26 cellular contexts compared by ENCODE assay signal in the genomic region with DNA sequence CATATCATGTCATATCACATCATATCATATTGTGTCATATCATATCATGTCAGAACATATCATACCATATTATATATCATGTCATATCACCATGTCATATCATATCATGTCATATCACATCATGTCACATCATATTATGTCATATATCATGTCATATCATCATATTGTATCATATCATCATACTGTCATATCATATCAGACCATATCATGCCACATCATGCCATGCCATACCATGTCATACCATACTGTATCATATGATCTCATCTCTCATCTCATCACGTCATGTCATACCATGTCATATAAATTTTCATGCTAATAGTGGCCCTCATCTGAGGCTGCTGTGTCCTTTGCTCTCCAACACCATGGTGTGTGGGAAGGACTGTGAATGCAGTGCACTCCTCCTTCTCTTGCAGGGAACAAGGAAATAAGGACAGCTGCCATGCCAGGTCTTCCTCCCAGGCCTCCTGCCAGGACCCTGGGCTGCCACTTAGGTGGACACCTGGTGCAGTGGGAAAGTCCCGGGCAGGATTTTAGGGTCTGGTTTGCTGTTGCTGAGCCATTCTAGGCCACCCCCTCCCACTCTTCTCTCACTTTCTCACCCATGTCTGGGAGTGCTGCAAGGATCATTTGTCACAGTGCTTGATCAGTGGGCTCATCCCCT.
DNase-seq lines count a peak whose midpoint lies in the region; ATAC-seq, FAIRE-seq and TF ChIP-seq lines count a peak whose summit lies in the region.
"Had no signal": no experiment of that assay in that cellular context is flagged by ENCODE, and none has a peak within 500 bp of the region (broad histone marks: within the 10 kb centered on the region; RNA-seq: fewer than 3 reads in every experiment).

No MANE protein-coding gene starts in this region.

- 4% methylated on average over 1 of the region's 2 CpGs for WGBS in HepG2 (ENCODE audit: low lambda C conversion rate)
- WGBS in right lobe of liver (ENCODE audit: insufficient coverage, low coverage, low lambda C conversion rate, missing lambda C conversion rate) = 76% methylated on average over 2 of the region's 2 CpGs
- 85 to 94% (median 91%) methylated on average over 2 of the region's 2 CpGs for WGBS in stomach, 5 donors

- TF ChIP-seq CTCF in HepG2 (CRISPR knock-in tag; IDR thresholded peaks at IDR 0.05) (no peak), right lobe of liver (IDR thresholded peaks at IDR 0.05) (no peak), HEK293 (tag by site-specific recombination; IDR thresholded peaks at IDR 0.05) (no peak), glutamatergic neuron (IDR thresholded peaks at IDR 0.05; ENCODE audit: partially characterized antibody, unreplicated experiment) (no peak), stomach (IDR thresholded peaks at IDR 0.05) (no peak), colonic mucosa (IDR thresholded peaks at IDR 0.05) (no peak)

- H3K36me3 ChIP-seq in HepG2 (replicated peaks in 1 of 2; ENCODE audit: control insufficient read depth in 1 of 2, insufficient read depth in 2 of 2, low read length in 2 of 2) (no peaks in the 10 kb centered on the region), right lobe of liver (no peaks in the 10 kb centered on the region), HEK293 (ENCODE audit: control insufficient read depth in 2 of 2, insufficient read depth in 1 of 2, low read length in 2 of 2) (no peaks in the 10 kb centered on the region), stomach (no peaks in the 10 kb centered on the region), colonic mucosa (no peaks in the 10 kb centered on the region)

- H3K27me3 Mint-ChIP-seq in glutamatergic neuron (ENCODE audit: unreplicated experiment) = peaks cover 4% of the 10 kb centered on the region
- H3K27me3 Mint-ChIP-seq: B cell; CD4-positive, CD25-positive, alpha-beta regulatory T cell; T-helper 17 cell had no signal

- no peak overlapping the region for H2AFZ ChIP-seq in HepG2 (ENCODE audit: low read length)

- H3K27ac Mint-ChIP-seq in glutamatergic neuron (ENCODE audit: unreplicated experiment) = peak overlapping the region; percentile 35
- H3K27ac Mint-ChIP-seq: B cell; CD4-positive, CD25-positive, alpha-beta regulatory T cell; T-helper 17 cell had no signal

- no TSS peak for BruUV-seq in HepG2 (replicated peaks; lab: Mats Ljungman, UMichigan)

- H3K4me2 ChIP-seq in HepG2 (ENCODE audit: low read depth, low read length) = no peak overlapping the region

- no peaks in the 10 kb centered on the region for H3K9me3 ChIP-seq in HepG2 (ENCODE audit: low read length)
- no peaks in the 10 kb centered on the region for H3K9me3 ChIP-seq in right lobe of liver
- no peaks in the 10 kb centered on the region for H3K9me3 ChIP-seq in HEK293 (ENCODE audit: control insufficient read depth, insufficient read depth, low read depth, low read length)
- no peaks in the 10 kb centered on the region for H3K9me3 ChIP-seq in stomach
- no peaks in the 10 kb centered on the region for H3K9me3 ChIP-seq in colonic mucosa

- no peak for TF ChIP-seq EP300 in HepG2 (IDR thresholded peaks at IDR 0.05; ENCODE audit: low read depth in 2 of 2, low read length in 2 of 2)
- TF ChIP-seq EP300 in HepG2 (CRISPR knock-in tag; IDR thresholded peaks at IDR 0.05; ENCODE audit: borderline replicate concordance) = no peak
- TF ChIP-seq EP300 in stomach (IDR thresholded peaks at IDR 0.05) = no peak

- no peaks in the 10 kb centered on the region for H4K20me1 ChIP-seq in HepG2 (ENCODE audit: insufficient read depth, low read length)

- no peak for TF ChIP-seq POLR2A in HepG2 (IDR thresholded peaks at IDR 0.05; ENCODE audit: insufficient read depth in 1 of 2, low read depth in 2 of 2, low read length in 2 of 2)
- TF ChIP-seq POLR2A in right lobe of liver (IDR thresholded peaks at IDR 0.05) = no peak
- no peak for TF ChIP-seq POLR2A in stomach (IDR thresholded peaks at IDR 0.05)

- H3K27me3 ChIP-seq in HepG2 (ENCODE audit: control insufficient read depth in 1 of 2, insufficient read depth in 2 of 2, low read length in 2 of 2) (no peaks in the 10 kb centered on the region; a peak in 1 of 5 replicates), right lobe of liver (no peaks in the 10 kb centered on the region), stomach (no peaks in the 10 kb centered on the region), colonic mucosa (no peaks in the 10 kb centered on the region)

- no peaks in the 10 kb centered on the region for H3K79me2 ChIP-seq in HepG2 (ENCODE audit: insufficient read depth, low read length)

- H3K9me3 Mint-ChIP-seq in glutamatergic neuron (ENCODE audit: unreplicated experiment) = peaks cover 1% of the 10 kb centered on the region

- no peak for FAIRE-seq in HepG2 (lab: Jason Lieb, UNC)
- FAIRE-seq: GM19239 had no signal

- DNase-seq in HepG2 (ENCODE audit: low spot score) (no peak), right lobe of liver (no peak), glutamatergic neuron (no peak), stomach (no peak), NCI-H128 (lab: John Stamatoyannopoulos, UW; ENCODE audit: unreplicated experiment) (no peak), colonic mucosa (no peak)
- DNase-seq: CD4-positive, CD25-positive, alpha-beta regulatory T cell; COR-L47; DMS79; MV-4-11; NCI-H1105 treated with DMSO at 0.1 percent for 48 hours; NCI-H1694; NCI-H2081; NCI-H2171; NCI-H345; NCI-H524 treated with DMSO at 0.1 percent for 48 hours; PC-3; RPMI8226; SHP77; SW 1271; T-helper 17 cell had no signal

- H3K4me1 Mint-ChIP-seq in glutamatergic neuron (ENCODE audit: low read depth, unreplicated experiment) = no peaks in the 10 kb centered on the region

- no peak overlapping the region for H3K4me3 Mint-ChIP-seq in glutamatergic neuron (ENCODE audit: unreplicated experiment)
- H3K4me3 Mint-ChIP-seq: B cell; CD4-positive, CD25-positive, alpha-beta regulatory T cell; T-helper 17 cell had no signal

- in situ Hi-C loops in HepG2 (cut with HindIII; ENCODE audit: extremely low pct_ligation_motif_present, low pct_unique_long_range_greater_than_20kb) = no loop called here

- H3K4me3 ChIP-seq in HepG2 (replicated peaks in 1 of 3; ENCODE audit: insufficient read depth in 1 of 3, low read depth in 2 of 3, low read length in 3 of 3) (no peak overlapping the region), right lobe of liver (no peak overlapping the region), HEK293 (ENCODE audit: low read depth, low read length) (no peak overlapping the region), stomach (no peak overlapping the region), colonic mucosa (no peak overlapping the region)
- H3K4me3 ChIP-seq: SK-N-MC had no signal

- CTCF ChIA-PET in HepG2 (lab: Yijun Ruan, JAX; ENCODE audit: low intra/inter-chr PET ratio, low total read pairs) (no interaction called here), HEK293 (lab: Yijun Ruan, JAX) (no interaction called here)

- H3K27ac ChIP-seq in HepG2 (ENCODE audit: extremely low read length, insufficient read depth, low read length) = no peak overlapping the region
- H3K27ac ChIP-seq in right lobe of liver = no peak overlapping the region
- H3K27ac ChIP-seq in HEK293 (ENCODE audit: extremely low read depth, low read depth, low read length) = no peak overlapping the region
- no peak overlapping the region for H3K27ac ChIP-seq in stomach
- H3K27ac ChIP-seq in colonic mucosa = no peak overlapping the region
- H3K27ac ChIP-seq: SK-N-MC had no signal

- H3K9ac ChIP-seq in HepG2 (ENCODE audit: insufficient read depth, low read depth, low read length) (no peak overlapping the region), colonic mucosa (ENCODE audit: low read depth in 2 of 2, low read length in 2 of 2) (no peak overlapping the region)

- peaks cover 9% of the 10 kb centered on the region for H3K36me3 Mint-ChIP-seq in glutamatergic neuron (ENCODE audit: unreplicated experiment)
- H3K36me3 Mint-ChIP-seq: CD4-positive, CD25-positive, alpha-beta regulatory T cell had no signal

- H3K4me1 ChIP-seq in HepG2 (ENCODE audit: insufficient read depth, low read length) (peaks cover 15% of the 10 kb centered on the region), right lobe of liver (no peaks in the 10 kb centered on the region), HEK293 (ENCODE audit: control insufficient read depth, insufficient read depth, low read length) (no peaks in the 10 kb centered on the region), stomach (no peaks in the 10 kb centered on the region), colonic mucosa (no peaks in the 10 kb centered on the region)

- intact Hi-C loops in HepG2 (cut with micrococcal nuclease; ENCODE audit: unreplicated experiment) (no loop called here), right lobe of liver (cut with DNase I) (no loop called here), stomach (cut with DNase I; ENCODE audit: low total_unique reads) (no loop called here), colonic mucosa (cut with DNase I) (no loop called here)

- ATAC-seq in HepG2 (no peak), right lobe of liver (no peak), GM19351 (IDR thresholded peaks at IDR 0.05; ENCODE audit: unreplicated experiment) (no peak)
- ATAC-seq: PC-3, T-helper 17 cell had no signal

- no peak for TF ChIP-seq RAD21 in HepG2 (CRISPR knock-in tag; IDR thresholded peaks at IDR 0.05)

- POLR2A ChIA-PET in HepG2 (lab: Yijun Ruan, JAX) (no interaction called here), HEK293 (lab: Yijun Ruan, JAX) (no interaction called here)

TF ChIP-seq in HepG2, 621 proteins besides CTCF, POLR2A, EP300 and RAD21 (continues in another document):
- TF ChIP-seq, protein P1, sequence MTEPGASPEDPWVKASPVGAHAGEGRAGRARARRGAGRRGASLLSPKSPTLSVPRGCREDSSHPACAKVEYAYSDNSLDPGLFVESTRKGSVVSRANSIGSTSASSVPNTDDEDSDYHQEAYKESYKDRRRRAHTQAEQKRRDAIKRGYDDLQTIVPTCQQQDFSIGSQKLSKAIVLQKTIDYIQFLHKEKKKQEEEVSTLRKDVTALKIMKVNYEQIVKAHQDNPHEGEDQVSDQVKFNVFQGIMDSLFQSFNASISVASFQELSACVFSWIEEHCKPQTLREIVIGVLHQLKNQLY (CRISPR knock-in tag; IDR thresholded peaks at IDR 0.05) = no peak
- TF ChIP-seq ZNF556 (CRISPR knock-in tag; IDR thresholded peaks at IDR 0.05; ENCODE audit: borderline replicate concordance) (no peak), ZNF34 (CRISPR knock-in tag; IDR thresholded peaks at IDR 0.05; ENCODE audit: borderline replicate concordance) (no peak), ZNF235 (CRISPR knock-in tag; IDR thresholded peaks at IDR 0.05; ENCODE audit: borderline replicate concordance) (no peak)

TF ChIP-seq in HEK293, 187 proteins besides CTCF, POLR2A, EP300 and RAD21 (continues in another document):
- TF ChIP-seq ATF2 (tag by site-specific recombination; IDR thresholded peaks at IDR 0.05; ENCODE audit: low read depth) = peak; percentile 39; the same call in 1 of the 2 replicates

Comparison
In these comparisons a context has a peak if more than half of its experiments do, and no peak if none do; other contexts are left out.
1. Of the 63 proteins assayed by ChIP-seq in both HepG2 and HEK293: peak only in HepG2: none; only in HEK293: ATF2; in both: none; in neither: 62.